18 cellular contexts compared by ENCODE assay signal in the genomic region with DNA sequence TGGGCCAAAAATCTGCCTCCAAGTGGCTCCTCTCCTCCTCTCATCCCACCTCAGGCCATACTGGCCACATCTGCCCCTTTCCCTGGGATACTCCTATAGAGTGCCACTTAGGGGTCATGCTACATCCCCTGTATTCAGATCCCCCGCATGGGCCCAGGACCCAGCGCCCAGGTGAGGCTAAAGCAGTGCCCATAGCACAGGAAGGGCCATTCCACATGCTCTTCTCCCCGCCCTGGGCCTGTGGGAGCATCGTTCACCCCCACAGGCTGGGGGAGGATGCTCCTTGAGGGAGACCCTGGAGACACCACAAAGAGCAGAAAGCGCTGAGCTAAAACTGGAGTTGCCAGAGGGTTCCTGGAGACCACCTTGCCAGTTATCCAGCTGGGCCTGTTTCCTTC.
"Had no signal": no experiment of that assay in that cellular context is flagged by ENCODE, and none has a peak within 500 bp of the region (broad histone marks: within the 10 kb centered on the region; RNA-seq: fewer than 3 reads in every experiment).

No MANE protein-coding gene starts in this region.

- H3K27me3 ChIP-seq: foreskin keratinocyte, neutrophil, transverse colon, vagina had no signal

- H3K9me3 Mint-ChIP-seq: activated CD4-positive, alpha-beta T cell treated with anti-CD3 and anti-CD28 coated beads, Interleukin-2, amount 10 ng/mL, durations not matched to agents 24 days and 14 days; activated CD8-positive, alpha-beta T cell treated with anti-CD3 and anti-CD28 coated beads for 36 hours; activated naive CD8-positive, alpha-beta T cell treated with anti-CD3 and anti-CD28 coated beads, Interleukin-2, amount 10 ng/mL, durations not matched to agents 7 days and 5 days; activated T-helper 17 cell treated with anti-CD3 and anti-CD28 coated beads, Interleukin-2, amount 50 U/mL, for 72 hours; brain; endodermal cell had no signal

- DNase-seq: activated CD4-positive, alpha-beta T cell treated with anti-CD3 and anti-CD28 coated beads, Interleukin-2, amount 10 ng/mL, durations not matched to agents 24 days and 14 days; activated CD8-positive, alpha-beta T cell treated with anti-CD3 and anti-CD28 coated beads for 36 hours; activated naive CD4-positive, alpha-beta T cell treated with Interleukin-2 at 50 U/mL for 16 hours; activated naive CD8-positive, alpha-beta T cell treated with anti-CD3 and anti-CD28 coated beads, Interleukin-2, amount 10 ng/mL, durations not matched to agents 7 days and 5 days; activated T-cell treated with anti-CD3 and anti-CD28 coated beads, Interleukin-2, amount 50 U/mL, for 1 hour; endodermal cell; foreskin keratinocyte; mucosa of descending colon; naive B cell; stimulated activated CD4-positive, alpha-beta T cell treated with anti-CD3 and anti-CD28 coated beads, Interleukin-2, amount 100 ng/mL, for 24 hours; stimulated activated naive CD8-positive, alpha-beta T cell treated with anti-CD3 and anti-CD28 coated beads, Interleukin-15, Interleukin-2, amounts not matched to agents 100 U/mL and 50 U/mL, for 24 hours; transverse colon had no signal

- ATAC-seq: activated CD8-positive, alpha-beta T cell treated with anti-CD3 and anti-CD28 coated beads for 36 hours; activated T-helper 17 cell treated with anti-CD3 and anti-CD28 coated beads, Interleukin-2, amount 50 U/mL, for 72 hours; foreskin keratinocyte; mucosa of descending colon; stimulated activated naive CD8-positive, alpha-beta T cell treated with anti-CD3 and anti-CD28 coated beads, Interleukin-15, Interleukin-2, amounts not matched to agents 100 U/mL and 50 U/mL, for 24 hours had no signal

- H3K27me3 Mint-ChIP-seq: activated CD4-positive, alpha-beta T cell treated with anti-CD3 and anti-CD28 coated beads, Interleukin-2, amount 10 ng/mL, durations not matched to agents 24 days and 14 days; activated CD8-positive, alpha-beta T cell treated with anti-CD3 and anti-CD28 coated beads for 36 hours; activated naive CD8-positive, alpha-beta T cell treated with anti-CD3 and anti-CD28 coated beads, Interleukin-2, amount 10 ng/mL, durations not matched to agents 7 days and 5 days; activated T-helper 17 cell treated with anti-CD3 and anti-CD28 coated beads, Interleukin-2, amount 50 U/mL, for 72 hours; brain had no signal

- H3K36me3 Mint-ChIP-seq: activated naive CD8-positive, alpha-beta T cell treated with anti-CD3 and anti-CD28 coated beads, Interleukin-2, amount 10 ng/mL, durations not matched to agents 7 days and 5 days; naive B cell had no signal

- H3K4me1 ChIP-seq: foreskin keratinocyte had no signal

- H3K9me3 ChIP-seq: mucosa of descending colon, neutrophil, transverse colon, vagina had no signal

- H3K4me1 Mint-ChIP-seq: endodermal cell, naive B cell had no signal

- H3K36me3 ChIP-seq: transverse colon, vagina had no signal

- H3K4me3 ChIP-seq: mucosa of descending colon, transverse colon, vagina had no signal

- H3K27ac ChIP-seq: epithelial cell of prostate, foreskin keratinocyte, neutrophil, transverse colon, vagina had no signal

- H3K4me3 Mint-ChIP-seq: activated CD4-positive, alpha-beta T cell treated with anti-CD3 and anti-CD28 coated beads, Interleukin-2, amount 10 ng/mL, durations not matched to agents 24 days and 14 days; activated CD8-positive, alpha-beta T cell treated with anti-CD3 and anti-CD28 coated beads for 36 hours; activated naive CD8-positive, alpha-beta T cell treated with anti-CD3 and anti-CD28 coated beads, Interleukin-2, amount 10 ng/mL, durations not matched to agents 7 days and 5 days; activated T-helper 17 cell treated with anti-CD3 and anti-CD28 coated beads, Interleukin-2, amount 50 U/mL, for 72 hours; brain; endodermal cell; memory B cell had no signal

- H3K27ac Mint-ChIP-seq: activated CD4-positive, alpha-beta T cell treated with anti-CD3 and anti-CD28 coated beads, Interleukin-2, amount 10 ng/mL, durations not matched to agents 24 days and 14 days; activated CD8-positive, alpha-beta T cell treated with anti-CD3 and anti-CD28 coated beads for 36 hours; activated naive CD8-positive, alpha-beta T cell treated with anti-CD3 and anti-CD28 coated beads, Interleukin-2, amount 10 ng/mL, durations not matched to agents 7 days and 5 days; activated T-helper 17 cell treated with anti-CD3 and anti-CD28 coated beads, Interleukin-2, amount 50 U/mL, for 72 hours; endodermal cell; memory B cell had no signal
